ENCODE assay signal across 21 cellular contexts in the genomic region with DNA sequence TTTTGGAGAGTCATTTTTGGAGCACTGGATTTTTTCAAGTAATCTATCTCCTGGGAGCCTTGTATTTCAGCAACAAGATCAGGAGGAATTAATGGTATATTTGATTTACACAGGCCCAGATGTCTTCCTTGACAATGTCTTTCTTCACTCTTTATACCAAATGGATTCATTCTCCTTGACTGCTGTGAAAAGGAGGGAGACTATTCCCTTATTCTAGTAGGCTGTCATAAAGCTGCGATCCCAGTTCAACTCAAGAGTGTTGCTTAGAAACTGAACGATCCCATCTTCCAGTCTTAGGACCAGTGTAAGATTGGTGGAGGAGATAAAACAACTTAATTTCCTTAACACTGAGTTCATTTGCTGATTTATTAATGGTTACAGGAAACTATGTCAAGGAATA.
DNase-seq lines count a peak whose midpoint lies in the region; ATAC-seq, FAIRE-seq and TF ChIP-seq lines count a peak whose summit lies in the region.
"Had no signal": no experiment of that assay in that cellular context is flagged by ENCODE, and none has a peak within 500 bp of the region (broad histone marks: within the 10 kb centered on the region; RNA-seq: fewer than 3 reads in every experiment).

No MANE protein-coding gene starts in this region.

- H3K4me1 ChIP-seq in PC-9 (replicated peaks; ENCODE audit: insufficient read depth) (no peaks in the 10 kb centered on the region), endothelial cell of umbilical vein (ENCODE audit: control insufficient read depth, extremely low read depth, insufficient read depth, low read length) (no peaks in the 10 kb centered on the region)
- H3K4me1 ChIP-seq: BLaER1, HAP-1 had no signal

- DNase-seq in D721Med (ENCODE audit: insufficient read length, low spot score) (no peak), PC-9 (no peak), endothelial cell of umbilical vein (ENCODE audit: low read depth, low spot score) (no peak), NCI-H1436 (lab: John Stamatoyannopoulos, UW) (no peak), SIG-M5 treated with dmso at 0.1 percent for 504 hours (lab: John Stamatoyannopoulos, UW; ENCODE audit: unreplicated experiment) (no peak)
- DNase-seq: CD4-positive, CD25-positive, alpha-beta regulatory T cell; CD8-positive, alpha-beta T cell; DMS53; DMS79 treated with DMSO at 0.1 percent for 48 hours; GF-D8; HFFc6 had no signal

- CTCF ChIA-PET in PC-9 (lab: Charles Lee) (no interaction called here), endothelial cell of umbilical vein (lab: Charles Lee) (no interaction called here)

- no peaks in the 10 kb centered on the region for H3K9me3 ChIP-seq in PC-9 (ENCODE audit: insufficient read depth, low read depth)
- H3K9me3 ChIP-seq in endothelial cell of umbilical vein (replicated peaks; ENCODE audit: control insufficient read depth, insufficient read depth, low read length) = no peaks in the 10 kb centered on the region
- H3K9me3 ChIP-seq in neural cell (ENCODE audit: low read length) = no peaks in the 10 kb centered on the region
- H3K9me3 ChIP-seq: BLaER1, HAP-1 had no signal

- TF ChIP-seq RAD21 in neural cell (conservative IDR thresholded peaks at IDR 0.05) = peak; percentile 11

- H3K9ac ChIP-seq in endothelial cell of umbilical vein (replicated peaks; ENCODE audit: extremely low read depth, insufficient read depth, low read length) = no peak overlapping the region
- no peak overlapping the region for H3K9ac ChIP-seq in neural cell (ENCODE audit: low read length)
- H3K9ac ChIP-seq: BLaER1 had no signal

- no peak overlapping the region for H3K27ac ChIP-seq in PC-9
- no peak overlapping the region for H3K27ac ChIP-seq in endothelial cell of umbilical vein (ENCODE audit: insufficient read depth, low read depth, low read length)
- H3K27ac ChIP-seq in neural cell (ENCODE audit: low read length) = peak overlapping the region; percentile 0
- H3K27ac ChIP-seq: BLaER1, C4-2B had no signal

- H3K27me3 ChIP-seq in PC-9 (ENCODE audit: insufficient read depth, low read depth) (no peaks in the 10 kb centered on the region), endothelial cell of umbilical vein (ENCODE audit: control insufficient read depth in 2 of 2, insufficient read depth in 2 of 2, low read length in 2 of 2) (no peaks in the 10 kb centered on the region), neural cell (ENCODE audit: insufficient read depth, low read depth, low read length) (no peaks in the 10 kb centered on the region)
- H3K27me3 ChIP-seq: BLaER1 had no signal

- H3K9me2 ChIP-seq in PC-9 (ENCODE audit: insufficient read depth) = no peaks in the 10 kb centered on the region
- no peaks in the 10 kb centered on the region for H3K9me2 ChIP-seq in neural cell (ENCODE audit: insufficient read depth, low read length)

- no peak for TF ChIP-seq POLR2A in endothelial cell of umbilical vein (IDR thresholded peaks at IDR 0.05; ENCODE audit: low read depth, low read length)

- H4K20me1 ChIP-seq in PC-9 (ENCODE audit: insufficient read depth) = no peaks in the 10 kb centered on the region
- no peaks in the 10 kb centered on the region for H4K20me1 ChIP-seq in endothelial cell of umbilical vein (replicated peaks; ENCODE audit: control insufficient read depth, extremely low read depth, insufficient read depth, low read length)
- no peaks in the 10 kb centered on the region for H4K20me1 ChIP-seq in neural cell (ENCODE audit: insufficient read depth)
- H4K20me1 ChIP-seq: BLaER1 had no signal

- POLR2A ChIA-PET in PC-9 (lab: Charles Lee; ENCODE audit: unreplicated experiment) = no interaction called here
- POLR2A ChIA-PET in endothelial cell of umbilical vein (lab: Charles Lee) = no interaction called here

- intact Hi-C loops in PC-9 (cut with micrococcal nuclease; ENCODE audit: unreplicated experiment) (no loop called here), endothelial cell of umbilical vein (cut with micrococcal nuclease) (loop anchor here (5.0 kb wide), 1 partner anchor 705 kb away; no protein-coding TSS in a partner anchor)

- no peak for ATAC-seq in HG03139 (IDR thresholded peaks at IDR 0.05; ENCODE audit: unreplicated experiment)
- ATAC-seq: CD8-positive, alpha-beta T cell; GM23338 had no signal

- H3F3A ChIP-seq in PC-9 (ENCODE audit: insufficient read depth, low read depth) (no peaks in the 10 kb centered on the region), neural cell (ENCODE audit: insufficient read depth, low read length, poor library complexity, severe bottlenecking) (no peaks in the 10 kb centered on the region)

- H3K4me2 ChIP-seq in PC-9 (no peak overlapping the region), endothelial cell of umbilical vein (ENCODE audit: insufficient read depth, low read length) (no peak overlapping the region), neural cell (ENCODE audit: low read length) (peak overlapping the region; percentile 9)
- H3K4me2 ChIP-seq: BLaER1, GM23338 had no signal

- H2AFZ ChIP-seq in PC-9 = peak overlapping the region; percentile 44; the same call in 1 of the 2 replicates
- no peak overlapping the region for H2AFZ ChIP-seq in endothelial cell of umbilical vein (ENCODE audit: low read depth, low read length)
- no peak overlapping the region for H2AFZ ChIP-seq in neural cell (ENCODE audit: low read depth, low read length)
- H2AFZ ChIP-seq: GM23338 had no signal

- no peaks in the 10 kb centered on the region for H3K9me1 ChIP-seq in endothelial cell of umbilical vein (replicated peaks; ENCODE audit: control insufficient read depth, extremely low read depth, insufficient read depth, low read length)

- H3K4me3 ChIP-seq in PC-9 (no peak overlapping the region), endothelial cell of umbilical vein (replicated peaks in 1 of 3; ENCODE audit: insufficient read depth in 1 of 3, low read depth in 1 of 3, low read length in 3 of 3) (no peak overlapping the region), neural cell (ENCODE audit: low read length) (no peak overlapping the region)
- H3K4me3 ChIP-seq: BLaER1, GM23338, HAP-1 had no signal

- no TSS peak for BruUV-seq in PC-9 (replicated peaks; lab: Mats Ljungman, UMichigan)
- no TSS peak for BruUV-seq in endothelial cell of umbilical vein (replicated peaks; lab: Mats Ljungman, UMichigan)

- peak; percentile 27 for TF ChIP-seq EP300 in neural cell (conservative IDR thresholded peaks at IDR 0.05; ENCODE audit: poor library complexity, severe bottlenecking)

- no peaks in the 10 kb centered on the region for H3K36me3 ChIP-seq in PC-9 (ENCODE audit: low read depth)
- H3K36me3 ChIP-seq in endothelial cell of umbilical vein (ENCODE audit: control insufficient read depth in 2 of 2, extremely low read depth in 1 of 2, insufficient read depth in 2 of 2, low read length in 2 of 2) = no peaks in the 10 kb centered on the region
- no peaks in the 10 kb centered on the region for H3K36me3 ChIP-seq in neural cell (ENCODE audit: insufficient read depth, low read length)
- H3K36me3 ChIP-seq: BLaER1, HAP-1 had no signal

- H3K79me2 ChIP-seq in PC-9 (ENCODE audit: low read depth) (no peaks in the 10 kb centered on the region), endothelial cell of umbilical vein (ENCODE audit: control insufficient read depth, insufficient read depth, low read length) (no peaks in the 10 kb centered on the region), neural cell (replicated peaks; ENCODE audit: insufficient read depth, low read length) (no peaks in the 10 kb centered on the region)

- dilution Hi-C loops in endothelial cell of umbilical vein (cut with MboI; ENCODE audit: extremely low pct_ligation_motif_present, low sequenced_read_pairs) = no loop called here

- no peak for TF ChIP-seq CTCF in D721Med (IDR thresholded peaks at IDR 0.05; ENCODE audit: insufficient read depth, missing control alignments)
- TF ChIP-seq CTCF in PC-9 (conservative IDR thresholded peaks at IDR 0.05) = no peak
- TF ChIP-seq CTCF in endothelial cell of umbilical vein (IDR thresholded peaks at IDR 0.05; ENCODE audit: extremely low read depth in 1 of 2, insufficient read depth in 1 of 2, low read depth in 1 of 2, low read length in 2 of 2) = no peak
- TF ChIP-seq CTCF in neural cell (IDR thresholded peaks at IDR 0.05; ENCODE audit: poor library complexity, severe bottlenecking) = no peak

- FAIRE-seq in D721Med (lab: Jason Lieb, UNC) (peak; percentile 58), endothelial cell of umbilical vein (lab: Jason Lieb, UNC) (peak; percentile 24)
- FAIRE-seq: A204.1, GM12891, GM18507, H54 had no signal

TF ChIP-seq in endothelial cell of umbilical vein, 7 proteins besides CTCF, POLR2A, EP300 and RAD21:
- TF ChIP-seq MYC (IDR thresholded peaks at IDR 0.05; ENCODE audit: low read depth, low read length) (no peak), FOS (IDR thresholded peaks at IDR 0.05; ENCODE audit: borderline replicate concordance, insufficient read depth, low read length) (no peak), POLR2AphosphoS5 (IDR thresholded peaks at IDR 0.05; ENCODE audit: insufficient read depth, low read depth, low read length) (no peak), EZH2 (IDR thresholded peaks at IDR 0.05; ENCODE audit: borderline replicate concordance, low read depth, low read length, severe bottlenecking) (no peak), GATA2 (IDR thresholded peaks at IDR 0.05; ENCODE audit: insufficient read depth, insufficient read length, low read depth, low read length) (no peak), JUN (IDR thresholded peaks at IDR 0.05; ENCODE audit: borderline replicate concordance, insufficient read depth, insufficient read length, low read depth) (no peak)
- TF ChIP-seq, protein P1, sequence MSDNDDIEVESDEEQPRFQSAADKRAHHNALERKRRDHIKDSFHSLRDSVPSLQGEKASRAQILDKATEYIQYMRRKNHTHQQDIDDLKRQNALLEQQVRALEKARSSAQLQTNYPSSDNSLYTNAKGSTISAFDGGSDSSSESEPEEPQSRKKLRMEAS (IDR thresholded peaks at IDR 0.05; ENCODE audit: insufficient read depth, insufficient read length) = no peak

TF ChIP-seq in neural cell, 6 proteins besides CTCF, POLR2A, EP300 and RAD21 (continues in another document):
- no peak for TF ChIP-seq EZH2 (IDR thresholded peaks at IDR 0.05; ENCODE audit: borderline replicate concordance, insufficient read depth, low read length, poor library complexity, severe bottlenecking)
